ENCODE assay signal across 7 cellular contexts in genomic region chr1:144490394-144490793, GRCh38. TPM values are rescaled to one million over a fixed set of nuclear protein-coding genes. Genes with fewer than 3 reads are reported as not detected.
A peak's percentile ranks its signal among the peaks of the same experiment; 100 is the strongest.
DNase-seq lines count a peak whose midpoint lies in the region; TF ChIP-seq lines count a peak whose summit lies in the region.
"Not testable (repeated sequence)": the region's sequence is repeated elsewhere in the genome, so short reads cannot be mapped to it uniquely, and the experiment has no call there.

No MANE protein-coding gene starts in this region.

- H3K4me3 Mint-ChIP-seq in activated naive CD8-positive, alpha-beta T cell treated with anti-CD3 and anti-CD28 coated beads for 36 hours = peak overlapping the region; percentile 62
- peak overlapping the region; percentile 51 for H3K4me3 Mint-ChIP-seq in endodermal cell
- peak overlapping the region; percentile 66 for H3K4me3 Mint-ChIP-seq in mesothelial cell of epicardium

- H3K27me3 Mint-ChIP-seq in activated naive CD8-positive, alpha-beta T cell treated with anti-CD3 and anti-CD28 coated beads for 36 hours; mesothelial cell of epicardium (ENCODE audit: low read depth): not testable (repeated sequence)
- H3K27me3 Mint-ChIP-seq in endodermal cell (ENCODE audit: insufficient read depth) = peaks cover 12% of the 10 kb centered on the region

- 28% methylated on average over 7 of the region's 18 CpGs; no CpG with 5 or more reads in 1 of the 2 experiments for WGBS in endodermal cell (ENCODE audit: insufficient coverage in 1 of 2, insufficient read length in 1 of 2), 2 experiments

- not testable (repeated sequence) for H3K4me1 ChIP-seq in endodermal cell (ENCODE audit: control insufficient read depth, insufficient read depth, low read length)

- H3K9me3 Mint-ChIP-seq in activated naive CD8-positive, alpha-beta T cell treated with anti-CD3 and anti-CD28 coated beads for 36 hours; endodermal cell; mesothelial cell of epicardium: not testable (repeated sequence)

- not testable (repeated sequence) for TF ChIP-seq CTCF in endodermal cell (conservative IDR thresholded peaks at IDR 0.05); mesothelial cell of epicardium (IDR thresholded peaks at IDR 0.05; ENCODE audit: unreplicated experiment)

- H3K27ac Mint-ChIP-seq in activated naive CD8-positive, alpha-beta T cell treated with anti-CD3 and anti-CD28 coated beads for 36 hours; endodermal cell: not testable (repeated sequence)
- H3K27ac Mint-ChIP-seq in mesothelial cell of epicardium = peak overlapping the region; percentile 85

- peak overlapping the region; percentile 17 for H3K4me3 ChIP-seq in H7 (ENCODE audit: insufficient read depth, low read depth, low read length)
- H3K4me3 ChIP-seq in endodermal cell (ENCODE audit: low read length) = not testable (repeated sequence)

- not testable (repeated sequence) for H3K27ac ChIP-seq in endodermal cell (ENCODE audit: low read depth, low read length)

- H3K9me3 ChIP-seq in endodermal cell (ENCODE audit: control insufficient read depth, low read length) = not testable (repeated sequence)

- H3K27me3 ChIP-seq in H7 (ENCODE audit: control insufficient read depth, insufficient read depth, low read length); endodermal cell (ENCODE audit: control insufficient read depth, insufficient read depth, low read length, poor library complexity, severe bottlenecking): not testable (repeated sequence)

- H3K36me3 ChIP-seq in H7 (replicated peaks; ENCODE audit: control insufficient read depth, insufficient read depth, low read length); endodermal cell (ENCODE audit: control insufficient read depth, insufficient read depth, low read length): not testable (repeated sequence)

- not testable (repeated sequence) for H3K4me1 Mint-ChIP-seq in activated naive CD8-positive, alpha-beta T cell treated with anti-CD3 and anti-CD28 coated beads for 36 hours; endodermal cell; mesothelial cell of epicardium

- DNase-seq in H7 = not testable (repeated sequence)
- peak; percentile 4 for DNase-seq in T-helper 9 cell
- DNase-seq in activated T-cell treated with anti-CD3 and anti-CD28 coated beads for 48 hours (ENCODE audit: low read depth) = peak; percentile 2
- DNase-seq in activated naive CD8-positive, alpha-beta T cell treated with anti-CD3 and anti-CD28 coated beads for 36 hours = peak; percentile 2
- DNase-seq in endodermal cell = peak; percentile 62
- peak in 1 of 2 experiments; percentile 38 for DNase-seq in mesothelial cell of epicardium (ENCODE audit: low spot score in 2 of 2, unreplicated experiment in 2 of 2)
- DNase-seq in stimulated activated CD4-positive, alpha-beta T cell treated with anti-CD3 and anti-CD28 coated beads, Interleukin-2, amount 100 ng/mL, for 24 hours = peak; percentile 14 to 22

- H3K36me3 Mint-ChIP-seq in activated naive CD8-positive, alpha-beta T cell treated with anti-CD3 and anti-CD28 coated beads for 36 hours; endodermal cell (ENCODE audit: low read depth); mesothelial cell of epicardium: not testable (repeated sequence)

- not testable (repeated sequence) for H3K9ac ChIP-seq in endodermal cell (ENCODE audit: extremely low read depth, low read length, poor library complexity, severe bottlenecking)

RNA-seq across cellular contexts. Expression of gene NBPF15, which starts 28.9 kb away (rescaled TPM):
- total RNA-seq in H7 (2014; rRNA removed; shearing (Covaris generic)) = 16.8 and 17.4 TPM in 2 replicates
- total RNA-seq in activated naive CD8-positive, alpha-beta T cell treated with anti-CD3 and anti-CD28 coated beads for 36 hours = 10 to 100 TPM; 17.7 to 17.8 TPM
- 10 to 100 TPM; 60.2 to 98.0 TPM for total RNA-seq in endodermal cell
- 42.5 TPM for polyA plus RNA-seq in endodermal cell (2013, experiment 1 of 2)
- 46.4 TPM for polyA plus RNA-seq in endodermal cell (2013, experiment 2 of 2)
- 79.9 to 89.4 TPM (median 87.7 TPM) in 3 replicates for total RNA-seq in mesothelial cell of epicardium
